Comparison of ENCODE assay signal across 27 cellular contexts in the genomic region with DNA sequence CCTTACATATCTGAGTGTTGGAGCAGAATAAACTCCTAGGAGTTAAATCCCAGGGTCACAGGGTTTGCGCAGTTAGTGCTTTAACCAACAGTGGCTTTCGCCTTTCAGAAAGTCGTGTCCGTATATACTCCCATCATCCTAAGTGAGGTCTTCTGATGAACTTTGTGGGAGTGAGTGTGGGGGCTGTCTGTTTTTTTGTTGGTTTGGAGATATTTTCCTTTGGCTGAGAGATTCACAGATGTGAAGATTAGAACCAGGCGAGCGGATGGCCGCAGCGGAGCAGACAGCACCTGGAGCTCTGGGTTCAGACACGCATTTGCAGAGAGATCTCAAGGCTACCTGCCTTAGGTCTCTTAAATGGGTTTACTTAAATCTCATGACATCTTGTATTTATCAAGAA. TPM values are rescaled to one million over a fixed set of nuclear protein-coding genes. Genes with fewer than 3 reads are reported as not detected.
"Had no signal": no experiment of that assay in that cellular context is flagged by ENCODE, and none has a peak within 500 bp of the region (broad histone marks: within the 10 kb centered on the region; RNA-seq: fewer than 3 reads in every experiment).

No MANE protein-coding gene starts in this region.

- ATAC-seq: foreskin keratinocyte; gastroesophageal sphincter; left cardiac atrium; left lung; natural killer cell; pancreas; sciatic nerve; stimulated activated naive CD8-positive, alpha-beta T cell treated with anti-CD3 and anti-CD28 coated beads, Interleukin-15, amount 100 ng/mL, for 72 hours had no signal

- H3K27me3 ChIP-seq: gastroesophageal sphincter, heart left ventricle, pancreas, suprapubic skin, thyroid gland, vagina had no signal

- H3K4me1 ChIP-seq: esophagus muscularis mucosa, foreskin keratinocyte, gastroesophageal sphincter, heart left ventricle, left lung, pancreas, suprapubic skin, thyroid gland, vagina had no signal

- H3K36me3 Mint-ChIP-seq: natural killer cell had no signal

- H3K9me3 Mint-ChIP-seq: natural killer cell; stimulated activated naive CD8-positive, alpha-beta T cell treated with anti-CD3 and anti-CD28 coated beads, Interleukin-15, amount 100 ng/mL, for 72 hours had no signal

- H3K9me3 ChIP-seq: esophagus muscularis mucosa, gastroesophageal sphincter, left lung, neutrophil, pancreas, suprapubic skin, thyroid gland, vagina had no signal

- H3K4me3 Mint-ChIP-seq: natural killer cell; stimulated activated naive CD8-positive, alpha-beta T cell treated with anti-CD3 and anti-CD28 coated beads, Interleukin-15, amount 100 ng/mL, for 72 hours had no signal

- H3K27ac Mint-ChIP-seq: natural killer cell; stimulated activated naive CD8-positive, alpha-beta T cell treated with anti-CD3 and anti-CD28 coated beads, Interleukin-15, amount 100 ng/mL, for 72 hours had no signal

- H3K4me3 ChIP-seq: coronary artery, esophagus muscularis mucosa, gastroesophageal sphincter, heart left ventricle, left lung, pancreas, smooth muscle cell, suprapubic skin, thyroid gland, vagina had no signal

- H3K36me3 ChIP-seq: esophagus muscularis mucosa, gastroesophageal sphincter, heart left ventricle, left lung, neutrophil, pancreas, suprapubic skin, thyroid gland, vagina had no signal

- DNase-seq: dermis blood vessel endothelial cell; effector memory CD4-positive, alpha-beta T cell; foreskin keratinocyte; heart left ventricle; hippocampal formation; left cardiac atrium; left lung; natural killer cell; pancreas; retina; stimulated activated CD4-positive, alpha-beta T cell treated with anti-CD3 and anti-CD28 coated beads, Interleukin-12 subunit alpha, Interleukin-12 subunit beta, amount 100 ng/mL, for 4 hours; stimulated activated CD4-positive, alpha-beta T cell treated with anti-CD3 and anti-CD28 coated beads, Interleukin-1b, Interleukin-23, amount 100 ng/mL, for 48 hours; stimulated activated CD4-positive, alpha-beta T cell treated with anti-CD3 and anti-CD28 coated beads, Interleukin-4, amount 100 ng/mL, for 1 hour; stimulated activated CD8-positive, alpha-beta memory T cell treated with anti-CD3 and anti-CD28 coated beads, Interleukin-4, amount 100 ng/mL, for 48 hours; stimulated activated naive CD4-positive, alpha-beta T cell; stimulated activated naive CD8-positive, alpha-beta T cell treated with anti-CD3 and anti-CD28 coated beads, Interleukin-15, amount 100 ng/mL, for 72 hours; thyroid gland; trophoblast cell had no signal

- H3K4me2 ChIP-seq: smooth muscle cell had no signal

- H3K27ac ChIP-seq: coronary artery, esophagus muscularis mucosa, foreskin keratinocyte, gastroesophageal sphincter, heart left ventricle, left lung, neutrophil, pancreas, suprapubic skin, thyroid gland, vagina had no signal

RNA-seq across cellular contexts. Expression of gene AK8, which starts 57.5 kb away (rescaled TPM):
- total RNA-seq: dermis blood vessel endothelial cell, endothelial cell of umbilical vein had no signal
